ENCODE assay signal across 33 cellular contexts in genomic region chr5:113652161-113652560, GRCh38.
"Had no signal": no experiment of that assay in that cellular context is flagged by ENCODE, and none has a peak within 500 bp of the region (broad histone marks: within the 10 kb centered on the region; RNA-seq: fewer than 3 reads in every experiment).

No MANE protein-coding gene starts in this region.

- H3K27ac Mint-ChIP-seq: activated CD4-positive, alpha-beta T cell treated with anti-CD3 and anti-CD28 coated beads for 36 hours; activated CD4-positive, alpha-beta T cell treated with anti-CD3 and anti-CD28 coated beads, Interleukin-2, amount 10 ng/mL, durations not matched to agents 7 days and 5 days; activated CD8-positive, alpha-beta T cell treated with anti-CD3 and anti-CD28 coated beads, Interleukin-2, amount 10 ng/mL, durations not matched to agents 7 days and 5 days; activated naive CD4-positive, alpha-beta T cell treated with anti-CD3 and anti-CD28 coated beads, Interleukin-2, amount 50 U/mL, for 24 hours; activated naive CD8-positive, alpha-beta T cell treated with anti-CD3 and anti-CD28 coated beads, Interleukin-2, amount 10 ng/mL, durations not matched to agents 7 days and 5 days; activated T-cell treated with anti-CD3 and anti-CD28 coated beads, Interleukin-2, amount 50 U/mL, for 24 hours; activated T-helper 2 cell treated with anti-CD3 and anti-CD28 coated beads, Interferon-gamma antibody, Interleukin-2, Interleukin-4, amounts not matched to agents 10 μg/mL and 5 μg/mL and 100 μg/mL, durations not matched to agents 14 hours and 24 hours and 36 hours; brain; WTC11 had no signal

- H3K4me1 Mint-ChIP-seq: activated CD4-positive, alpha-beta T cell treated with anti-CD3 and anti-CD28 coated beads for 36 hours; activated CD4-positive, alpha-beta T cell treated with anti-CD3 and anti-CD28 coated beads, Interleukin-2, amount 10 ng/mL, durations not matched to agents 7 days and 5 days; activated naive CD4-positive, alpha-beta T cell treated with anti-CD3 and anti-CD28 coated beads, Interleukin-2, amount 50 U/mL, for 24 hours; activated naive CD8-positive, alpha-beta T cell treated with anti-CD3 and anti-CD28 coated beads, Interleukin-2, amount 10 ng/mL, durations not matched to agents 7 days and 5 days; brain; WTC11 had no signal

- H3K9me3 Mint-ChIP-seq: activated CD4-positive, alpha-beta T cell treated with anti-CD3 and anti-CD28 coated beads, Interleukin-2, amount 10 ng/mL, durations not matched to agents 7 days and 5 days; activated naive CD4-positive, alpha-beta T cell treated with anti-CD3 and anti-CD28 coated beads, Interleukin-2, amount 50 U/mL, for 24 hours; activated T-cell treated with anti-CD3 and anti-CD28 coated beads, Interleukin-2, amount 50 U/mL, for 24 hours; activated T-helper 2 cell treated with anti-CD3 and anti-CD28 coated beads, Interferon-gamma antibody, Interleukin-2, Interleukin-4, amounts not matched to agents 10 μg/mL and 5 μg/mL and 100 μg/mL, durations not matched to agents 14 hours and 24 hours and 36 hours had no signal

- H3K4me3 Mint-ChIP-seq: activated CD4-positive, alpha-beta T cell treated with anti-CD3 and anti-CD28 coated beads for 36 hours; activated CD4-positive, alpha-beta T cell treated with anti-CD3 and anti-CD28 coated beads, Interleukin-2, amount 10 ng/mL, durations not matched to agents 7 days and 5 days; activated CD8-positive, alpha-beta T cell treated with anti-CD3 and anti-CD28 coated beads, Interleukin-2, amount 10 ng/mL, durations not matched to agents 7 days and 5 days; activated naive CD4-positive, alpha-beta T cell treated with anti-CD3 and anti-CD28 coated beads, Interleukin-2, amount 50 U/mL, for 24 hours; activated naive CD8-positive, alpha-beta T cell treated with anti-CD3 and anti-CD28 coated beads, Interleukin-2, amount 10 ng/mL, durations not matched to agents 7 days and 5 days; activated T-cell treated with anti-CD3 and anti-CD28 coated beads, Interleukin-2, amount 50 U/mL, for 24 hours; brain; WTC11 had no signal

- ATAC-seq: activated CD4-positive, alpha-beta T cell treated with anti-CD3 and anti-CD28 coated beads for 36 hours; activated CD4-positive, CD25-positive, alpha-beta regulatory T cell treated with anti-CD3 and anti-CD28 coated beads, Interleukin-2, amount 50 U/mL, for 24 hours; activated CD8-positive, alpha-beta T cell treated with anti-CD3 and anti-CD28 coated beads, Interleukin-2, amount 10 ng/mL, durations not matched to agents 7 days and 5 days; PC-3; Right ventricle myocardium inferior; WTC11 had no signal

- H3K27ac ChIP-seq: KMS-11, RWPE1 had no signal

- H3K36me3 Mint-ChIP-seq: activated naive CD4-positive, alpha-beta T cell treated with anti-CD3 and anti-CD28 coated beads, Interleukin-2, amount 50 U/mL, for 24 hours; activated naive CD8-positive, alpha-beta T cell treated with anti-CD3 and anti-CD28 coated beads, Interleukin-2, amount 10 ng/mL, durations not matched to agents 7 days and 5 days; brain; WTC11 had no signal

- DNase-seq: activated CD4-positive, alpha-beta T cell treated with anti-CD3 and anti-CD28 coated beads for 36 hours; activated CD4-positive, alpha-beta T cell treated with anti-CD3 and anti-CD28 coated beads, Interleukin-2, amount 10 ng/mL, durations not matched to agents 7 days and 5 days; activated CD4-positive, alpha-beta T cell treated with anti-CD3 and anti-CD28 coated beads, Interleukin-2, amount 50 U/mL, for 48 hours; activated CD8-positive, alpha-beta T cell treated with anti-CD3 and anti-CD28 coated beads, Interleukin-2, amount 10 ng/mL, durations not matched to agents 7 days and 5 days; activated gamma-delta T cell; activated naive CD4-positive, alpha-beta T cell treated with Interleukin-2 at 50 U/mL for 16 hours; activated naive CD8-positive, alpha-beta T cell treated with anti-CD3 and anti-CD28 coated beads, Interleukin-2, amount 10 ng/mL, durations not matched to agents 7 days and 5 days; activated T-cell treated with anti-CD3 and anti-CD28 coated beads, Interleukin-2, amount 50 U/mL, for 24 hours; central memory CD4-positive, alpha-beta T cell; MM.1S; MV-4-11; NCI-H1105 treated with DMSO at 0.1 percent for 48 hours; NCI-H1436; NCI-H1694; NCI-H1930; NCI-H2081 treated with DMSO at 0.1 percent for 48 hours; NCI-H510A; NCI-H69; NK-92 treated with Interleukin-12 subunit alpha and Interleukin-12 subunit beta, amount 100 ng/mL, for 24 hours; PC-3; SIG-M5; SW 1271; T-helper 1 cell; T-helper 2 cell; T-helper 9 cell had no signal
